ENCODE assay signal across 10 cellular contexts in genomic region chr17:76138234-76138895, GRCh38. TPM values are rescaled to one million over a fixed set of nuclear protein-coding genes. Genes with fewer than 3 reads are reported as not detected.
DNase-seq lines count a peak whose midpoint lies in the region; ATAC-seq, FAIRE-seq and TF ChIP-seq lines count a peak whose summit lies in the region.
"Had no signal": no experiment of that assay in that cellular context is flagged by ENCODE, and none has a peak within 500 bp of the region (broad histone marks: within the 10 kb centered on the region; RNA-seq: fewer than 3 reads in every experiment).

No MANE protein-coding gene starts in this region.

- H3K36me3 Mint-ChIP-seq in progenitor cell of endocrine pancreas (ENCODE audit: insufficient read depth), result no peaks in the 10 kb centered on the region
- H3K36me3 Mint-ChIP-seq: activated naive CD4-positive, alpha-beta T cell treated with anti-CD3 and anti-CD28 coated beads, Interleukin-2, amount 50 U/mL, for 72 hours had no signal

- peak; percentile 41 for DNase-seq in HT-29 (ENCODE audit: low spot score)
- peak; percentile 67 to 82 for DNase-seq in NCI-H526 (lab: John Stamatoyannopoulos, UW)
- DNase-seq in progenitor cell of endocrine pancreas (ENCODE audit: low spot score, unreplicated experiment), result peak; percentile 73
- DNase-seq in gastrocnemius medialis, result no peak
- DNase-seq in D721Med (ENCODE audit: insufficient read length, low spot score), result no peak
- DNase-seq in NAMALWA (ENCODE audit: low spot score), result no peak
- DNase-seq: stimulated activated naive CD8-positive, alpha-beta T cell treated with anti-CD3 and anti-CD28 coated beads, Interleukin-15, Interleukin-2, amounts not matched to agents 100 U/mL and 50 U/mL, for 24 hours had no signal

- in situ Hi-C loops in gastrocnemius medialis (cut with MboI; ENCODE audit: low sequenced_read_pairs in 4 of 4), result no loop called here

- no peaks in the 10 kb centered on the region for H3K9me3 ChIP-seq in gastrocnemius medialis

- H3K9me3 Mint-ChIP-seq in progenitor cell of endocrine pancreas (ENCODE audit: low read depth), result no peaks in the 10 kb centered on the region
- H3K9me3 Mint-ChIP-seq: activated naive CD4-positive, alpha-beta T cell treated with anti-CD3 and anti-CD28 coated beads, Interleukin-2, amount 50 U/mL, for 72 hours had no signal

- H3K4me1 Mint-ChIP-seq in progenitor cell of endocrine pancreas (ENCODE audit: low read depth), result peaks cover 41% of the 10 kb centered on the region

- H3K4me3 Mint-ChIP-seq in progenitor cell of endocrine pancreas (ENCODE audit: low read depth), result peak overlapping the region; percentile 91

- intact Hi-C loops in gastrocnemius medialis (cut with DNase I; ENCODE audit: low total_unique reads), result no loop called here

- peak overlapping the region; percentile 96 for H3K27ac Mint-ChIP-seq in progenitor cell of endocrine pancreas
- H3K27ac Mint-ChIP-seq: activated naive CD4-positive, alpha-beta T cell treated with anti-CD3 and anti-CD28 coated beads, Interleukin-2, amount 50 U/mL, for 72 hours had no signal

- peaks cover 20 to 28% of the 10 kb centered on the region in 2 donors for H3K4me1 ChIP-seq in gastrocnemius medialis

- H3K27me3 Mint-ChIP-seq in progenitor cell of endocrine pancreas, result peaks cover 7% of the 10 kb centered on the region

- FAIRE-seq in D721Med (lab: Jason Lieb, UNC), result no peak

- TF ChIP-seq POLR2A in gastrocnemius medialis (IDR thresholded peaks at IDR 0.05), result no peak

- no peaks in the 10 kb centered on the region for H3K36me3 ChIP-seq in gastrocnemius medialis

- H3K27ac ChIP-seq in gastrocnemius medialis, result no peak overlapping the region

- H3K4me3 ChIP-seq in iPS-11a (ENCODE audit: low read depth, low read length) (peak overlapping the region; percentile 24), gastrocnemius medialis (no peak overlapping the region)

- peaks cover 52 to 68% (median 59%) of the 10 kb centered on the region in 3 donors for H3K27me3 ChIP-seq in gastrocnemius medialis

- no peak for ATAC-seq in gastrocnemius medialis
- ATAC-seq: activated naive CD4-positive, alpha-beta T cell treated with anti-CD3 and anti-CD28 coated beads, Interleukin-2, amount 50 U/mL, for 72 hours; right cardiac atrium; stimulated activated naive CD8-positive, alpha-beta T cell treated with anti-CD3 and anti-CD28 coated beads, Interleukin-15, Interleukin-2, amounts not matched to agents 100 U/mL and 50 U/mL, for 24 hours had no signal

- TF ChIP-seq CTCF in progenitor cell of endocrine pancreas (IDR thresholded peaks at IDR 0.05; ENCODE audit: unreplicated experiment) (no peak), gastrocnemius medialis (IDR thresholded peaks at IDR 0.05 in 4 of 5, conservative IDR thresholded peaks at IDR 0.05 in 1 of 5) (no peak), D721Med (IDR thresholded peaks at IDR 0.05; ENCODE audit: insufficient read depth, missing control alignments) (no peak)

RNA-seq across cellular contexts. Expression of gene FOXJ1, which starts 2.7 kb away (rescaled TPM):
- 2.0 and 3.4 TPM in 2 replicates for total RNA-seq in HT-29 (2014; rRNA removed; shearing (Covaris generic))
- total RNA-seq in progenitor cell of endocrine pancreas (18.6 and 19.0 TPM in 2 replicates), gastrocnemius medialis (under 1 TPM in 2 of 4 donors, not detected in 2; 0.16 to 0.62 TPM)
- total RNA-seq: right cardiac atrium had no signal

RNA-seq across cellular contexts. Expression of gene EXOC7, which starts 34.8 kb away (rescaled TPM):
- 97.6 and 99.4 TPM in 2 replicates for total RNA-seq in HT-29 (2014; rRNA removed; shearing (Covaris generic))
- total RNA-seq in progenitor cell of endocrine pancreas, result 354 and 364 TPM in 2 replicates
- 10 to 100 TPM; 49.5 to 70.7 (median 53.9) TPM for total RNA-seq in gastrocnemius medialis

RNA-seq across cellular contexts. Expression of gene ZACN, which starts 59.4 kb away (rescaled TPM):
- not detected in 2 replicates for total RNA-seq in HT-29 (2014; rRNA removed; shearing (Covaris generic))
- total RNA-seq in progenitor cell of endocrine pancreas, result 0.36 and 0.96 TPM in 2 replicates
- total RNA-seq in gastrocnemius medialis, result not detected
- total RNA-seq: right cardiac atrium had no signal

Comparison
In these comparisons a context has a peak if more than half of its experiments do, and no peak if none do; other contexts are left out.
1. DNase-seq: peak in HT-29 (single experiment), NCI-H526 (2 of 2) and progenitor cell of endocrine pancreas (single experiment); none in gastrocnemius medialis (0 of 2), D721Med (single experiment) and NAMALWA (single experiment).